ENCODE assay signal across 8 cellular contexts in genomic region chr10:132538031-132538789, GRCh38. TPM values are rescaled to one million over a fixed set of nuclear protein-coding genes. Genes with fewer than 3 reads are reported as not detected.
DNase-seq lines count a peak whose midpoint lies in the region; ATAC-seq and TF ChIP-seq lines count a peak whose summit lies in the region.

No MANE protein-coding gene starts in this region.

- no peak for TF ChIP-seq CTCF in BJ (IDR thresholded peaks at IDR 0.05; ENCODE audit: insufficient read depth, low read depth, low read length)
- TF ChIP-seq CTCF in brain microvascular endothelial cell (IDR thresholded peaks at IDR 0.05; ENCODE audit: low read depth, low read length, missing control alignments): no peak
- TF ChIP-seq CTCF in left lung (IDR thresholded peaks at IDR 0.05): no peak
- no peak for TF ChIP-seq CTCF in thoracic aorta (IDR thresholded peaks at IDR 0.05)

- CTCF ChIA-PET in BJ (lab: Yijun Ruan, JAX): interaction anchor here (1.2 to 3.1 kb wide), 2 partner anchors 79 to 98 kb away, joined by 3 to 19 read pairs; no protein-coding TSS in a partner anchor

- intact Hi-C loops in left lung (cut with DNase I): no loop called here

- POLR2A ChIA-PET in BJ (lab: Charles Lee): no interaction called here

- ATAC-seq in HG03354 (IDR thresholded peaks at IDR 0.05; ENCODE audit: poor library complexity, severe bottlenecking, unreplicated experiment) (peak; percentile 0), left lung (no peak), thoracic aorta (ENCODE audit: insufficient number of reproducible peaks, low FRiP score, low read depth) (no peak)

- H3K4me1 ChIP-seq in left lung (peaks cover 25 to 73% of the 10 kb centered on the region in 2 donors), thoracic aorta (ENCODE audit: control insufficient read depth in 1 of 2, low read depth in 2 of 2) (peaks cover 28 to 55% of the 10 kb centered on the region in 2 donors)

- H3K9me3 ChIP-seq in left lung (no peaks in the 10 kb centered on the region), thoracic aorta (no peaks in the 10 kb centered on the region)

- no peak for DNase-seq in BJ (ENCODE audit: low read depth)
- no peak for DNase-seq in brain microvascular endothelial cell
- peak; percentile 51 to 88 for DNase-seq in left lung
- peak; percentile 1 for DNase-seq in thoracic aorta (ENCODE audit: low spot score)
- no peak for DNase-seq in AML-193 (lab: John Stamatoyannopoulos, UW)
- no peak for DNase-seq in stimulated activated CD4-positive, alpha-beta T cell treated with anti-CD3 and anti-CD28 coated beads, Interleukin-4, amount 100 ng/mL, for 4 hours
- no peak for DNase-seq in COR-L47 (lab: John Stamatoyannopoulos, UW)

- in situ Hi-C loops in brain microvascular endothelial cell (cut with HindIII; ENCODE audit: low pct_ligation_motif_present, low sequenced_read_pairs): no loop called here

- H3K27ac ChIP-seq in brain microvascular endothelial cell (peak overlapping the region; percentile 37), left lung (peak overlapping the region; percentile 62 to 78), thoracic aorta (peak overlapping the region; percentile 83 to 87)

- H3K36me3 ChIP-seq in BJ (ENCODE audit: control insufficient read depth, insufficient read depth, low read length) (no peaks in the 10 kb centered on the region; the same call in 1 of the 2 replicates), brain microvascular endothelial cell (replicated peaks) (no peaks in the 10 kb centered on the region), left lung (no peaks in the 10 kb centered on the region), thoracic aorta (no peaks in the 10 kb centered on the region)

- H3K27me3 ChIP-seq in BJ (ENCODE audit: control insufficient read depth, insufficient read depth, low read length) (no peaks in the 10 kb centered on the region), brain microvascular endothelial cell (replicated peaks) (no peaks in the 10 kb centered on the region), left lung (no peaks in the 10 kb centered on the region), thoracic aorta (replicated peaks; ENCODE audit: insufficient read depth) (no peaks in the 10 kb centered on the region)

- peak overlapping the region; percentile 65 for H3K4me3 ChIP-seq in BJ (ENCODE audit: low read depth, low read length)
- peak overlapping the region; percentile 70 for H3K4me3 ChIP-seq in brain microvascular endothelial cell (ENCODE audit: low read depth, low read length)
- H3K4me3 ChIP-seq in left lung: peak overlapping the region; percentile 47 to 73
- peak overlapping the region; percentile 94 for H3K4me3 ChIP-seq in thoracic aorta

RNA-seq across cellular contexts. Expression of gene INPP5A, which starts 0.6 kb away (rescaled TPM):
- polyA plus RNA-seq in BJ (2011; rRNA removed): 59.1 and 60.1 TPM in 2 replicates
- polyA minus RNA-seq in BJ (2011; rRNA and poly(A)+ RNA removed): 46.3 and 61.1 TPM in 2 replicates
- 10 to 100 TPM; 32.0 to 37.0 TPM for total RNA-seq in left lung
- 100 to 1,000 TPM; 120 to 142 TPM for total RNA-seq in thoracic aorta

Comparison
In these comparisons a context has a peak if more than half of its experiments do, and no peak if none do; other contexts are left out.
1. DNase-seq: peak in left lung (2 of 2) and thoracic aorta (single experiment); none in BJ (single experiment), brain microvascular endothelial cell (single experiment), AML-193 (0 of 2), stimulated activated CD4-positive, alpha-beta T cell treated with anti-CD3 and anti-CD28 coated beads, Interleukin-4, amount 100 ng/mL, for 4 hours (0 of 2) and COR-L47 (single experiment).
2. Peak in every context shown above with its lines, with median percentiles within 50 percentile points of each other: H3K4me3 ChIP-seq and H3K27ac ChIP-seq.